In genomic region chr2:134401789-134402188, GRCh38 we compare ENCODE assay signal across 9 cellular contexts.
DNase-seq lines count a peak whose midpoint lies in the region; ATAC-seq and TF ChIP-seq lines count a peak whose summit lies in the region.
"Had no signal": no experiment of that assay in that cellular context is flagged by ENCODE, and none has a peak within 500 bp of the region (broad histone marks: within the 10 kb centered on the region; RNA-seq: fewer than 3 reads in every experiment).

No MANE protein-coding gene starts in this region.

- CTCF ChIA-PET in activated B cell treated with CpG ODN at 0.5 μM for 24 hours (lab: Charles Lee), result interaction anchor here (2.0 kb wide), 1 partner anchor 10 kb away, joined by 10 read pairs; no protein-coding TSS in a partner anchor

- H3K79me2 ChIP-seq in GM23248 (ENCODE audit: insufficient read depth) (no peaks in the 10 kb centered on the region), Karpas-422 (ENCODE audit: low read length) (no peaks in the 10 kb centered on the region)

- peak overlapping the region; percentile 44 for H3K9ac ChIP-seq in GM23248
- no peak overlapping the region for H3K9ac ChIP-seq in Karpas-422 (ENCODE audit: low read length)

- H3K4me2 ChIP-seq in GM23248 (ENCODE audit: unreplicated experiment), result peak overlapping the region; percentile 17
- no peak overlapping the region for H3K4me2 ChIP-seq in Karpas-422 (ENCODE audit: low read depth, low read length, poor library complexity, severe bottlenecking)

- H3K9me3 Mint-ChIP-seq in activated B cell treated with CpG ODN at 0.5 μM for 24 hours, result no peaks in the 10 kb centered on the region
- H3K9me3 Mint-ChIP-seq: activated CD4-positive, alpha-beta T cell treated with anti-CD3 and anti-CD28 coated beads, Interleukin-2, amount 10 ng/mL, durations not matched to agents 24 days and 14 days had no signal

- peaks cover 66% of the 10 kb centered on the region for H3K4me1 ChIP-seq in GM23248 (ENCODE audit: insufficient read depth)
- peaks cover 0 to 34% of the 10 kb centered on the region in 2 donors for H3K4me1 ChIP-seq in right atrium auricular region
- peaks cover 0 to 36% (median 10%) of the 10 kb centered on the region in 4 donors for H3K4me1 ChIP-seq in stomach
- H3K4me1 ChIP-seq in Karpas-422 (ENCODE audit: low read length), result no peaks in the 10 kb centered on the region

- no peak overlapping the region for H2AFZ ChIP-seq in GM23248
- H2AFZ ChIP-seq in Karpas-422 (ENCODE audit: low read length), result no peak overlapping the region

- peak overlapping the region; percentile 33 for H3K27ac Mint-ChIP-seq in activated B cell treated with CpG ODN at 0.5 μM for 24 hours
- H3K27ac Mint-ChIP-seq: activated CD4-positive, alpha-beta T cell treated with anti-CD3 and anti-CD28 coated beads, Interleukin-2, amount 10 ng/mL, durations not matched to agents 24 days and 14 days had no signal

- no peak for TF ChIP-seq CTCF in activated B cell treated with CpG ODN at 0.5 μM for 24 hours (IDR thresholded peaks at IDR 0.05)
- no peak for TF ChIP-seq CTCF in right atrium auricular region (IDR thresholded peaks at IDR 0.05)
- TF ChIP-seq CTCF in stomach (IDR thresholded peaks at IDR 0.05), result no peak

- H3K27ac ChIP-seq in GM23248 (peak overlapping the region; percentile 79), right atrium auricular region (peak overlapping the region; percentile 62 to 78), stomach (peak overlapping the region in 3 of 5 donors; percentile 13 to 54 (median 53)), Karpas-422 (ENCODE audit: low read length) (no peak overlapping the region)

- no peak overlapping the region for H3K4me3 Mint-ChIP-seq in activated B cell treated with CpG ODN at 0.5 μM for 24 hours
- H3K4me3 Mint-ChIP-seq: activated CD4-positive, alpha-beta T cell treated with anti-CD3 and anti-CD28 coated beads, Interleukin-2, amount 10 ng/mL, durations not matched to agents 24 days and 14 days had no signal

- H3K9me2 ChIP-seq in GM23248 (ENCODE audit: insufficient read depth), result no peaks in the 10 kb centered on the region
- no peaks in the 10 kb centered on the region for H3K9me2 ChIP-seq in Karpas-422 (replicated peaks; ENCODE audit: insufficient read depth, low read length)

- H3K4me3 ChIP-seq in GM23248 (no peak overlapping the region), right atrium auricular region (no peak overlapping the region), stomach (no peak overlapping the region), Karpas-422 (ENCODE audit: low read length) (no peak overlapping the region)

- 10 to 11% methylated on average over 2 of the region's 2 CpGs for WGBS in GM23248 (ENCODE audit: low coverage in 1 of 2, low lambda C conversion rate in 2 of 2, missing lambda C conversion rate in 2 of 2), 2 experiments
- WGBS in stomach, 5 donors, result 42 to 71% (median 66%) methylated on average over 2 of the region's 2 CpGs

- POLR2A ChIA-PET in activated B cell treated with CpG ODN at 0.5 μM for 24 hours (lab: Charles Lee), result no interaction called here

- peaks cover 86% of the 10 kb centered on the region for H3K36me3 Mint-ChIP-seq in activated B cell treated with CpG ODN at 0.5 μM for 24 hours (ENCODE audit: low read depth)

- peaks cover 10% of the 10 kb centered on the region for H3K4me1 Mint-ChIP-seq in activated B cell treated with CpG ODN at 0.5 μM for 24 hours
- H3K4me1 Mint-ChIP-seq: activated CD4-positive, alpha-beta T cell treated with anti-CD3 and anti-CD28 coated beads, Interleukin-2, amount 10 ng/mL, durations not matched to agents 24 days and 14 days had no signal

- ATAC-seq in activated B cell treated with CpG ODN at 0.5 μM for 24 hours (ENCODE audit: low read depth), result no peak

- no peaks in the 10 kb centered on the region for H3K9me3 ChIP-seq in GM23248 (ENCODE audit: low read depth)
- no peaks in the 10 kb centered on the region for H3K9me3 ChIP-seq in right atrium auricular region
- no peaks in the 10 kb centered on the region for H3K9me3 ChIP-seq in stomach
- H3K9me3 ChIP-seq in Karpas-422 (ENCODE audit: low read length), result no peaks in the 10 kb centered on the region

- peaks cover 50% of the 10 kb centered on the region for H3F3A ChIP-seq in GM23248 (ENCODE audit: insufficient read depth)

- H3K27me3 ChIP-seq in GM23248 (replicated peaks; ENCODE audit: insufficient read depth) (no peaks in the 10 kb centered on the region), right atrium auricular region (no peaks in the 10 kb centered on the region), stomach (no peaks in the 10 kb centered on the region), Karpas-422 (ENCODE audit: low read length) (no peaks in the 10 kb centered on the region)

- TF ChIP-seq POLR2A in stomach (IDR thresholded peaks at IDR 0.05), result no peak

- DNase-seq in GM23248 (peak; percentile 68), activated B cell treated with CpG ODN at 0.5 μM for 24 hours (no peak), right atrium auricular region (ENCODE audit: low spot score) (no peak), stomach (no peak), NCI-H146 treated with DMSO at 0.1 percent for 48 hours (lab: John Stamatoyannopoulos, UW; ENCODE audit: unreplicated experiment) (no peak), NCI-H1105 treated with DMSO at 0.1 percent for 48 hours (lab: John Stamatoyannopoulos, UW) (no peak), Karpas-422 (no peak)
- DNase-seq: activated CD4-positive, alpha-beta T cell treated with anti-CD3 and anti-CD28 coated beads, Interleukin-2, amount 10 ng/mL, durations not matched to agents 24 days and 14 days; NCI-H2029 had no signal

- no peaks in the 10 kb centered on the region for H3K27me3 Mint-ChIP-seq in activated B cell treated with CpG ODN at 0.5 μM for 24 hours
- H3K27me3 Mint-ChIP-seq: activated CD4-positive, alpha-beta T cell treated with anti-CD3 and anti-CD28 coated beads, Interleukin-2, amount 10 ng/mL, durations not matched to agents 24 days and 14 days had no signal

- H3K36me3 ChIP-seq in GM23248 (ENCODE audit: low read depth) (no peaks in the 10 kb centered on the region), right atrium auricular region (no peaks in the 10 kb centered on the region), stomach (peaks cover 0 to 36% (median 28%) of the 10 kb centered on the region in 4 donors), Karpas-422 (ENCODE audit: insufficient read depth, low read length) (no peaks in the 10 kb centered on the region)

- intact Hi-C loops in activated B cell treated with CpG ODN at 0.5 μM for 24 hours (cut with micrococcal nuclease), result no loop called here
- intact Hi-C loops in stomach (cut with DNase I; ENCODE audit: low total_unique reads), result no loop called here

- in situ Hi-C loops in GM23248 (cut with MboI), result loop anchor here (25.0 kb wide), 1 partner anchor 514 kb away; no protein-coding TSS in a partner anchor

- no peak for TF ChIP-seq EP300 in stomach (IDR thresholded peaks at IDR 0.05)

- H4K20me1 ChIP-seq in GM23248 (ENCODE audit: insufficient read depth) (no peaks in the 10 kb centered on the region), Karpas-422 (ENCODE audit: insufficient read depth, low read depth, low read length) (0 out of 2 replicates have a peak, but pooled peaks cover 7% of the 10 kb centered on the region)
